1 cellular context compared by ENCODE assay signal in genomic region chr22:19912236-19912999, GRCh38.
TF ChIP-seq lines count a peak whose summit lies in the region.

No MANE protein-coding gene starts in this region.

TF ChIP-seq in K562, 482 proteins besides CTCF, POLR2A, EP300 and RAD21 (continued from another document and continues in another):
- TF ChIP-seq ZBTB34 (CRISPR knock-in tag; IDR thresholded peaks at IDR 0.05): no peak
- no peak for TF ChIP-seq E2F3 (CRISPR knock-in tag; IDR thresholded peaks at IDR 0.05)
- TF ChIP-seq PBX2 (CRISPR knock-in tag; IDR thresholded peaks at IDR 0.05; ENCODE audit: low read depth): no peak
- TF ChIP-seq PBX2 (tag; conservative IDR thresholded peaks at IDR 0.05; ENCODE audit: low read depth): no peak
- no peak for TF ChIP-seq ZBTB49 (CRISPR knock-in tag; IDR thresholded peaks at IDR 0.05; ENCODE audit: borderline replicate concordance)
- TF ChIP-seq ZBTB43 (CRISPR knock-in tag; IDR thresholded peaks at IDR 0.05): no peak
- TF ChIP-seq ZNF121 (CRISPR knock-in tag; conservative IDR thresholded peaks at IDR 0.05): no peak
- TF ChIP-seq NR3C1 (CRISPR knock-in tag; IDR thresholded peaks at IDR 0.05): no peak
- TF ChIP-seq RUNX1 (IDR thresholded peaks at IDR 0.05; ENCODE audit: low read depth): no peak
- no peak for TF ChIP-seq RBFOX2 (IDR thresholded peaks at IDR 0.05; ENCODE audit: low read depth, low read length)
- no peak for TF ChIP-seq ARID1B (IDR thresholded peaks at IDR 0.05)
- no peak for TF ChIP-seq ZNF3 (CRISPR knock-in tag; IDR thresholded peaks at IDR 0.05)
- no peak for TF ChIP-seq ARID2 (IDR thresholded peaks at IDR 0.05)
- TF ChIP-seq ESRRB (CRISPR knock-in tag; IDR thresholded peaks at IDR 0.05; ENCODE audit: borderline replicate concordance): no peak
- TF ChIP-seq FOXA3 (CRISPR knock-in tag; conservative IDR thresholded peaks at IDR 0.05 in 1 of 2, IDR thresholded peaks at IDR 0.05 in 1 of 2): no peak
- TF ChIP-seq ELF4 (CRISPR knock-in tag; IDR thresholded peaks at IDR 0.05): no peak
- TF ChIP-seq WHSC1 (IDR thresholded peaks at IDR 0.05; ENCODE audit: low read length): peak; percentile 45
- no peak for TF ChIP-seq MECOM (CRISPR knock-in tag; IDR thresholded peaks at IDR 0.05)
- TF ChIP-seq E4F1 (CRISPR knock-in tag; IDR thresholded peaks at IDR 0.05; ENCODE audit: borderline replicate concordance): no peak
- TF ChIP-seq BACH1 (tag; IDR thresholded peaks at IDR 0.05): no peak
- no peak for TF ChIP-seq ETS2 (tag; IDR thresholded peaks at IDR 0.05; ENCODE audit: borderline replicate concordance, poor library complexity, severe bottlenecking)
- no peak for TF ChIP-seq KDM4B (IDR thresholded peaks at IDR 0.05; ENCODE audit: borderline replicate concordance in 2 of 2, low read depth in 1 of 2)
- TF ChIP-seq USF2 (CRISPR knock-in tag; IDR thresholded peaks at IDR 0.05): no peak
- no peak for TF ChIP-seq HLTF (IDR thresholded peaks at IDR 0.05)
- no peak for TF ChIP-seq HNRNPL (IDR thresholded peaks at IDR 0.05; ENCODE audit: low read depth, low read length)
- no peak for TF ChIP-seq TBL1XR1 (IDR thresholded peaks at IDR 0.05; ENCODE audit: low read length in 2 of 2)
- no peak for TF ChIP-seq ZFX (CRISPR knock-in tag; IDR thresholded peaks at IDR 0.05)
- no peak for TF ChIP-seq MGA (IDR thresholded peaks at IDR 0.05)
- no peak for TF ChIP-seq PREB (CRISPR knock-in tag; IDR thresholded peaks at IDR 0.05)
- TF ChIP-seq ZNF764 (CRISPR knock-in tag; IDR thresholded peaks at IDR 0.05; ENCODE audit: low read depth): no peak
- TF ChIP-seq E2F5 (CRISPR knock-in tag; IDR thresholded peaks at IDR 0.05): no peak
- TF ChIP-seq HMGN3 (IDR thresholded peaks at IDR 0.05; ENCODE audit: borderline replicate concordance, extremely low read depth, insufficient read length, low read depth, low read length): peak; percentile 13
- no peak for TF ChIP-seq ZNF347 (CRISPR knock-in tag; IDR thresholded peaks at IDR 0.05; ENCODE audit: low read depth)
